Comparison of ENCODE assay signal across 2 cellular contexts in genomic region chr9:70390922-70391321, GRCh38.
TF ChIP-seq lines count a peak whose summit lies in the region.

No MANE protein-coding gene starts in this region.

TF ChIP-seq in SK-N-SH, 30 proteins besides CTCF, POLR2A, EP300 and RAD21 (continued from another document):
- TF ChIP-seq ZBTB33 (IDR thresholded peaks at IDR 0.05; ENCODE audit: borderline replicate concordance, low read depth) (no peak), USF1 (IDR thresholded peaks at IDR 0.05; ENCODE audit: borderline replicate concordance, low read depth) (no peak)

TF ChIP-seq in SK-N-SH treated with all-trans-retinoic acid at 6 μM for 48 hours, 23 proteins besides CTCF, POLR2A, EP300 and RAD21 (continued from another document):
- TF ChIP-seq TSHZ2 (CRISPR knock-in tag; IDR thresholded peaks at IDR 0.05) (no peak), ISL1 (CRISPR knock-in tag; IDR thresholded peaks at IDR 0.05) (no peak)
